Comparison of ENCODE assay signal across 12 cellular contexts in the genomic region with DNA sequence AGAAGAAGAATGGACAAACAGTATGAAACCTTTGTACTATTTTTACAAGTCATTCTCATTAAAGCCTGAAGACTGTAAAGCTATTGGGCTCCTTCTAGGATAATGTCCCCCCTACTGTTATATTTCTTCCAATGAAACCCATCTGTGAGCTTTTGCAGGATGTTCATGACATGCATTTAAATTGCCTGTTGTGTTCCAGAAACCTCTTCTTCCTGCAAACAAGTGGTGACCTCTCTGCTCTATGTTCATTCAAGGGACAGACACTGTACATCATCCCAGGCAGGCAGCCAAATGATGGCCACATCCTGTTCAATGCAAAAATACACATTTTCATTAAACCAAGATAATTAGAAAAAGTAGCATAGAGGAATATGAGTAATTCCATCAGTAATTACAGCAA.
"Had no signal": no experiment of that assay in that cellular context is flagged by ENCODE, and none has a peak within 500 bp of the region (broad histone marks: within the 10 kb centered on the region; RNA-seq: fewer than 3 reads in every experiment).

No MANE protein-coding gene starts in this region.

- ATAC-seq: activated naive CD4-positive, alpha-beta T cell treated with anti-CD3 and anti-CD28 coated beads, Interleukin-2, amount 50 U/mL, for 72 hours; heart left ventricle; left lobe of liver; pancreas had no signal

- DNase-seq: activated CD4-positive, alpha-beta T cell treated with anti-CD3 and anti-CD28 coated beads, Interleukin-2, amount 50 U/mL, for 1 hour; activated CD4-positive, CD25-positive, alpha-beta regulatory T cell; activated effector memory CD4-positive, alpha-beta T cell treated with Interleukin-2 at 50 U/mL for 16 hours; amniotic stem cell; brain microvascular endothelial cell; cerebellar nuclear complex; esophagus squamous epithelium; heart left ventricle; pancreas; stimulated activated CD4-positive, alpha-beta T cell treated with anti-CD3 and anti-CD28 coated beads, Interleukin-4, amount 100 ng/mL, for 24 hours had no signal

- H3K9me3 ChIP-seq: esophagus squamous epithelium, heart left ventricle, pancreas had no signal

- H3K4me1 ChIP-seq: esophagus squamous epithelium, heart left ventricle, pancreas had no signal

- H3K36me3 ChIP-seq: brain microvascular endothelial cell, esophagus squamous epithelium, heart left ventricle, pancreas had no signal

- H3K27me3 ChIP-seq: brain microvascular endothelial cell, esophagus squamous epithelium, heart left ventricle, pancreas had no signal

- H3K4me3 ChIP-seq: esophagus squamous epithelium, heart left ventricle, pancreas had no signal
